9 cellular contexts compared by ENCODE assay signal in the genomic region with DNA sequence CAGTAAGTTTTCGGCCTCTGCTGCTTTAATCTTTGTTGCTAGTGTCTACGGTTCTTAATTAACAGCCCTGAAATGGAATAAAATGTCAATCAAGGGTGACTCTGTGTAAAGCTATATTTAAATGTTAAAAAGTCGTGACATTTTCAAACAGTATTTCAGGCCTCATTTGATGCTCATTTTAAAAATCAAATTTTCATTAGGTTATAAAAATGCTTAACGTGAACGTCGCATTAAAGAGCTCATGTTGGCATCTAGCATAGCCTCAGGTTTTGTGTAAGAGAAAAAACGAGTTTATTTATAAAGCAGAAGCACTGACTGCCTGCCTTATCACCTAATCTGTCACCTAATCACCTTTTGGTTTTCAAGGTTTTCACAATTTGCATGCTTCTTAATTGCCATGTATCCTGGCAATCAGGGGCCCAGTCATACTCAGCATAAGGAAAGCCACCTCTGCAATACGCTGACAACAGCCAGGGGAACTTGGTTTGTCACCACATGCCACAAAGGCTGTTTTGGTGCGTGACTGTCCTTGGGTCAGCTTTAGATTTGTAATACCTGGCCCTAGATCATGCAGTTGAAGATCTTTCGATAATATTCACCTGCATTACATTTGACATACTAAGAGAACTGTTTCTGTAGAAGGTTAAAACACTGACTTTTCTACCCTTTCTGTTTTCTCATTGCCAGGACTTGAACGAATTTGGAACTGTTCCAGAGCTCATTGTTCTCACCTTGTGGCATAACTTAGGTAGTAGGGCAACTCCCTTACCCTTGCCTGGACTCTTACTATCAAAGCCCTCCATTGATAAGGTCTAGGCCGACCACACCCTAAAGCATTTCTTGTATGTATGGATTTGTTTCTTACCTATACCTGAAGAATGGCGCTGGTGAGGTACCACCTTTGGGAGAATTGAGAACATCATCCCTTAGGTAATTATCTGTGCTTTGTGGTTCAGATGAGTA.
DNase-seq lines count a peak whose midpoint lies in the region; ATAC-seq, FAIRE-seq and TF ChIP-seq lines count a peak whose summit lies in the region.
"Had no signal": no experiment of that assay in that cellular context is flagged by ENCODE, and none has a peak within 500 bp of the region (broad histone marks: within the 10 kb centered on the region; RNA-seq: fewer than 3 reads in every experiment).

No MANE protein-coding gene starts in this region.

- no peaks in the 10 kb centered on the region for H3K79me2 ChIP-seq in OCI-LY3 (ENCODE audit: low read length)

- no peaks in the 10 kb centered on the region for H4K20me1 ChIP-seq in OCI-LY3 (ENCODE audit: insufficient read depth, low read length)

- H3K27ac Mint-ChIP-seq in central memory CD8-positive, alpha-beta T cell (ENCODE audit: low read depth) = no peak overlapping the region

- peaks cover 38% of the 10 kb centered on the region for H3K4me1 ChIP-seq in OCI-LY3 (ENCODE audit: low read length)

- peak; percentile 35 for FAIRE-seq in GM18507 (lab: Jason Lieb, UNC)
- FAIRE-seq: pancreas had no signal

- H3K27ac ChIP-seq in OCI-LY3 (ENCODE audit: low read length) (no peak overlapping the region), skin epidermis (peak overlapping the region; percentile 4 to 88 (median 77))

- no peaks in the 10 kb centered on the region for H3K36me3 Mint-ChIP-seq in central memory CD8-positive, alpha-beta T cell (ENCODE audit: insufficient read depth)

- H3K4me3 ChIP-seq in OCI-LY3 (ENCODE audit: low read length) (no peak overlapping the region; the same call in 1 of the 2 replicates), skin epidermis (no peak overlapping the region)
- H3K4me3 ChIP-seq: pancreas had no signal

- H3K27me3 ChIP-seq in OCI-LY3 (ENCODE audit: low read depth, low read length) = peaks cover 94% of the 10 kb centered on the region
- H3K27me3 ChIP-seq: pancreas had no signal

- no peak overlapping the region for H2AFZ ChIP-seq in OCI-LY3 (ENCODE audit: low read depth, low read length)

- no peaks in the 10 kb centered on the region for H3K9me3 Mint-ChIP-seq in central memory CD8-positive, alpha-beta T cell

- no peak overlapping the region for H3K9ac ChIP-seq in OCI-LY3 (ENCODE audit: low read length)

- DNase-seq in GM18507 (ENCODE audit: extremely low spot score, insufficient read length, low read depth) = no peak
- no peak for DNase-seq in central memory CD8-positive, alpha-beta T cell (ENCODE audit: low spot score in 2 of 2)
- DNase-seq in ureter (ENCODE audit: low spot score) = no peak
- DNase-seq in glomerular visceral epithelial cell (ENCODE audit: extremely low spot score) = no peak
- DNase-seq in activated gamma-delta T cell treated with Interleukin-2 at 50 U/mL for 16 hours = no peak
- no peak for DNase-seq in hypothalamus (lab: John Stamatoyannopoulos, UW)

- no peaks in the 10 kb centered on the region for H3K36me3 ChIP-seq in OCI-LY3 (replicated peaks; ENCODE audit: low read depth, low read length)
- H3K36me3 ChIP-seq: pancreas had no signal

- no peak for TF ChIP-seq CTCF in OCI-LY3 (IDR thresholded peaks at IDR 0.05; ENCODE audit: low read depth, low read length)

- H3K9me3 ChIP-seq in OCI-LY3 (ENCODE audit: insufficient read depth, low read length) = no peaks in the 10 kb centered on the region
- H3K9me3 ChIP-seq: pancreas had no signal

- H3K27me3 Mint-ChIP-seq in central memory CD8-positive, alpha-beta T cell = peaks cover 14% of the 10 kb centered on the region

- H3K4me1 Mint-ChIP-seq in central memory CD8-positive, alpha-beta T cell = peaks cover 18% of the 10 kb centered on the region

- ATAC-seq in central memory CD8-positive, alpha-beta T cell (replicated peaks; ENCODE audit: extremely low read depth, poor library complexity, severe bottlenecking) = peak; percentile 47

- H3K4me3 Mint-ChIP-seq in central memory CD8-positive, alpha-beta T cell = peak overlapping the region; percentile 35

- H3K4me2 ChIP-seq in OCI-LY3 (ENCODE audit: low read length) = peak overlapping the region; percentile 87
